Comparison of ENCODE assay signal across 22 cellular contexts in the genomic region with DNA sequence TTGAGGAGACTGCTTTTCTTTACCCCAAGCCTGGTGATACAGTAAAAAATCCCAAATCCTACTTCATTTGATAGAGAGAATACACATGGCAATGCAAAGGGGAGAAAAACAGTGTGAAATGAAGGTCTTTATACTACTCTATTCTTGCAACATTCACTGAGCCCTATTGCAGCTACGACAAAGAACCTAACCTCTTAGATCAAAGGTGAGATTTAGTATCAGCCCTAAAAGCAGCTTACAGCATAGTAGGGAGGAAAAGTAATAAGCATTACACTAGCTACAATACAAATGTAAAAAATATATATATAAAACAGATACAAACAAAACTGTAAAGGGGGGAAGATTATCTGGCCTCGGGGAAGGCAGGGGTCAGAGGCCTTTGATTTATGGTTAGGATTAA.
"Had no signal": no experiment of that assay in that cellular context is flagged by ENCODE, and none has a peak within 500 bp of the region (broad histone marks: within the 10 kb centered on the region; RNA-seq: fewer than 3 reads in every experiment).

No MANE protein-coding gene starts in this region.

- H3K27ac Mint-ChIP-seq: stimulated activated naive CD8-positive, alpha-beta T cell treated with anti-CD3 and anti-CD28 coated beads, Interleukin-15, Interleukin-2, amounts not matched to agents 100 ng/mL and 50 ng/mL, for 24 hours had no signal

- H3K4me3 Mint-ChIP-seq: naive thymus-derived CD4-positive, alpha-beta T cell; stimulated activated memory B cell treated with anti-CD40 and anti-IgM and Interleukin-4, amounts not matched to agents 10 μg/mL and 1 μg/mL and 100 μg/mL, for 72 hours; stimulated activated naive CD8-positive, alpha-beta T cell treated with anti-CD3 and anti-CD28 coated beads, Interleukin-15, Interleukin-2, amounts not matched to agents 100 ng/mL and 50 ng/mL, for 24 hours had no signal

- ATAC-seq: esophagus mucosa; gastrocnemius medialis; lower lobe of right lung; naive thymus-derived CD4-positive, alpha-beta T cell; stimulated activated memory B cell treated with anti-CD40 and anti-IgM and Interleukin-4, amounts not matched to agents 10 μg/mL and 1 μg/mL and 100 μg/mL, for 72 hours; upper lobe of right lung had no signal

- H3K9me3 ChIP-seq: gastrocnemius medialis, heart right ventricle, left ventricle myocardium inferior, lower lobe of right lung, neutrophil, psoas muscle, right lobe of liver, spleen, testis, tibial nerve, upper lobe of right lung had no signal

- H3K27me3 Mint-ChIP-seq: naive thymus-derived CD4-positive, alpha-beta T cell; stimulated activated memory B cell treated with anti-CD40 and anti-IgM and Interleukin-4, amounts not matched to agents 10 μg/mL and 1 μg/mL and 100 μg/mL, for 72 hours; stimulated activated naive CD8-positive, alpha-beta T cell treated with anti-CD3 and anti-CD28 coated beads, Interleukin-15, Interleukin-2, amounts not matched to agents 100 ng/mL and 50 ng/mL, for 24 hours had no signal

- H3K4me3 ChIP-seq: gastrocnemius medialis, heart right ventricle, left ventricle myocardium inferior, lower lobe of right lung, psoas muscle, right lobe of liver, spleen, testis, tibial nerve, upper lobe of right lung had no signal

- H3K36me3 ChIP-seq: upper lobe of right lung had no signal

- H3K4me1 ChIP-seq: lower lobe of right lung, testis, tibial nerve, upper lobe of right lung had no signal

- DNase-seq: effector memory CD4-positive, alpha-beta T cell; gastrocnemius medialis; heart right ventricle; islet precursor cell; left ventricle myocardium inferior; lower lobe of right lung; mesendoderm; naive thymus-derived CD4-positive, alpha-beta T cell; psoas muscle; retina; right lobe of liver; stimulated activated CD4-positive, alpha-beta T cell treated with anti-CD3 and anti-CD28 coated beads, Interleukin-15, amount 100 ng/mL, for 24 hours; stimulated activated CD4-positive, alpha-beta T cell treated with anti-CD3 and anti-CD28 coated beads, Interleukin-1b, Interleukin-23, amount 100 ng/mL, for 48 hours; stimulated activated CD4-positive, alpha-beta T cell treated with anti-CD3 and anti-CD28 coated beads, Interleukin-4, amount 100 ng/mL, for 24 hours; testis; upper lobe of right lung had no signal

- H3K27me3 ChIP-seq: gastrocnemius medialis, heart right ventricle, neutrophil, right lobe of liver, spleen, testis, tibial nerve, upper lobe of right lung had no signal

- H3K9me3 Mint-ChIP-seq: naive thymus-derived CD4-positive, alpha-beta T cell; stimulated activated memory B cell treated with anti-CD40 and anti-IgM and Interleukin-4, amounts not matched to agents 10 μg/mL and 1 μg/mL and 100 μg/mL, for 72 hours; stimulated activated naive CD8-positive, alpha-beta T cell treated with anti-CD3 and anti-CD28 coated beads, Interleukin-15, Interleukin-2, amounts not matched to agents 100 ng/mL and 50 ng/mL, for 24 hours had no signal

- H3K27ac ChIP-seq: gastrocnemius medialis, lower lobe of right lung, neutrophil, psoas muscle, spleen, testis, tibial nerve, upper lobe of right lung had no signal
